ENCODE assay signal across 25 cellular contexts in genomic region chr1:39452081-39452480, GRCh38. TPM values are rescaled to one million over a fixed set of nuclear protein-coding genes. Genes with fewer than 3 reads are reported as not detected.
DNase-seq lines count a peak whose midpoint lies in the region; ATAC-seq and TF ChIP-seq lines count a peak whose summit lies in the region.
"Had no signal": no experiment of that assay in that cellular context is flagged by ENCODE, and none has a peak within 500 bp of the region (broad histone marks: within the 10 kb centered on the region; RNA-seq: fewer than 3 reads in every experiment).

No MANE protein-coding gene starts in this region.

- TF ChIP-seq POLR2A in right lobe of liver (IDR thresholded peaks at IDR 0.05), result no peak

- no peaks in the 10 kb centered on the region for H3K79me2 ChIP-seq in PC-3 (ENCODE audit: low read length)

- H3K27me3 ChIP-seq in left ventricle myocardium inferior (ENCODE audit: low read depth) (no peaks in the 10 kb centered on the region), PC-3 (ENCODE audit: low read length) (no peaks in the 10 kb centered on the region), right lobe of liver (no peaks in the 10 kb centered on the region)
- H3K27me3 ChIP-seq: BLaER1 treated with 17β-estradiol and CSF1 and Interleukin-3, amounts not matched to agents 10 nM and 100 nM; thyroid gland; vagina had no signal

- no peak overlapping the region for H3K9ac ChIP-seq in PC-3 (ENCODE audit: low read length)
- H3K9ac ChIP-seq: BLaER1 treated with 17β-estradiol and CSF1 and Interleukin-3, amounts not matched to agents 10 nM and 100 nM had no signal

- no TSS peak for BruUV-seq in PC-3 (replicated peaks; lab: Mats Ljungman, UMichigan)

- intact Hi-C loops in left ventricle myocardium inferior (cut with micrococcal nuclease), result no loop called here
- intact Hi-C loops in left cardiac atrium (cut with DNase I), result no loop called here
- intact Hi-C loops in PC-3 (cut with micrococcal nuclease), result no loop called here
- intact Hi-C loops in right lobe of liver (cut with DNase I), result no loop called here

- POLR2A ChIA-PET in PC-3 (lab: Charles Lee; ENCODE audit: unreplicated experiment), result no interaction called here

- H3K27ac ChIP-seq in left ventricle myocardium inferior (replicated peaks), result peak overlapping the region; percentile 22
- peak overlapping the region; percentile 69 for H3K27ac ChIP-seq in PC-3 (ENCODE audit: low read length)
- H3K27ac ChIP-seq in right lobe of liver, result peak overlapping the region in 2 of 3 donors; percentile 24 to 56
- peak overlapping the region; percentile 37 for H3K27ac ChIP-seq in temporal lobe (ENCODE audit: low read depth, low read length)
- H3K27ac ChIP-seq: BLaER1 treated with 17β-estradiol and CSF1 and Interleukin-3, amounts not matched to agents 10 nM and 100 nM; PC-9; vagina had no signal

- H4K20me1 ChIP-seq in PC-3 (ENCODE audit: low read length), result no peaks in the 10 kb centered on the region

- no peak for TF ChIP-seq CTCF in left ventricle myocardium inferior (IDR thresholded peaks at IDR 0.05; ENCODE audit: borderline replicate concordance)
- TF ChIP-seq CTCF in PC-3 (conservative IDR thresholded peaks at IDR 0.05; ENCODE audit: low read depth, low read length), result no peak
- no peak for TF ChIP-seq CTCF in right lobe of liver (IDR thresholded peaks at IDR 0.05)
- TF ChIP-seq CTCF in GM13976 (IDR thresholded peaks at IDR 0.05; ENCODE audit: borderline replicate concordance, control extremely low read depth, extremely low read depth, insufficient read depth, missing control alignments), result no peak

- CTCF ChIA-PET in PC-3 (lab: Charles Lee), result no interaction called here

- in situ Hi-C loops in GM13976 (cut with MboI; ENCODE audit: low sequenced_read_pairs, unreplicated experiment), result no loop called here

- H3K4me2 ChIP-seq in PC-3 (ENCODE audit: low read length), result no peak overlapping the region
- H3K4me2 ChIP-seq: BLaER1 treated with 17β-estradiol and CSF1 and Interleukin-3, amounts not matched to agents 10 nM and 100 nM; PC-9 had no signal

- no peaks in the 10 kb centered on the region for H3K9me2 ChIP-seq in PC-3 (replicated peaks; ENCODE audit: low read length)

- DNase-seq in left ventricle myocardium inferior, result no peak
- DNase-seq in left cardiac atrium, result no peak
- DNase-seq in PC-3, result no peak
- no peak for DNase-seq in right lobe of liver
- DNase-seq in GM13976 (ENCODE audit: low spot score), result no peak
- DNase-seq: activated CD4-positive, CD25-positive, alpha-beta regulatory T cell treated with anti-CD3 and anti-CD28 coated beads, Interleukin-2, amount 50 U/mL, for 72 hours; DMS153; foreskin melanocyte; kidney; NCI-H1436 treated with DMSO at 0.1 percent for 48 hours; NCI-H345; NCI-H69; PC-9; stimulated activated naive CD4-positive, alpha-beta T cell treated with Interleukin-2 at 50 U/mL for 16 hours; thyroid gland had no signal

- H3K4me3 ChIP-seq in left ventricle myocardium inferior (no peak overlapping the region), PC-3 (ENCODE audit: low read length) (no peak overlapping the region), right lobe of liver (no peak overlapping the region)
- H3K4me3 ChIP-seq: BLaER1 treated with 17β-estradiol and CSF1 and Interleukin-3, amounts not matched to agents 10 nM and 100 nM; PC-9; skin epidermis; thyroid gland; vagina had no signal

- ATAC-seq in left cardiac atrium (no peak), PC-3 (no peak), right lobe of liver (no peak), GM18498 (IDR thresholded peaks at IDR 0.05; ENCODE audit: unreplicated experiment) (no peak)
- ATAC-seq: HCT116, SK-N-SH treated with all-trans-retinoic acid at 6 μM for 48 hours had no signal

- no peak overlapping the region for H2AFZ ChIP-seq in PC-3 (ENCODE audit: low read length)
- H2AFZ ChIP-seq: PC-9 had no signal

- H3K36me3 ChIP-seq in left ventricle myocardium inferior, result peaks cover 96% of the 10 kb centered on the region
- H3K36me3 ChIP-seq in PC-3 (ENCODE audit: low read depth, low read length), result peaks cover 68% of the 10 kb centered on the region
- H3K36me3 ChIP-seq in right lobe of liver, result peaks cover 20 to 84% (median 45%) of the 10 kb centered on the region in 4 donors

- 84% methylated on average over 7 of the region's 7 CpGs for WGBS in right lobe of liver (ENCODE audit: insufficient coverage, low coverage, low lambda C conversion rate, missing lambda C conversion rate)

- H3K4me1 ChIP-seq in left ventricle myocardium inferior (peaks cover 21% of the 10 kb centered on the region), PC-3 (ENCODE audit: insufficient read depth, low read length) (peaks cover 12% of the 10 kb centered on the region), right lobe of liver (peaks cover 0 to 28% (median 6%) of the 10 kb centered on the region in 4 donors)
- H3K4me1 ChIP-seq: thyroid gland, vagina had no signal

- H3K9me3 ChIP-seq in left ventricle myocardium inferior (replicated peaks) (no peaks in the 10 kb centered on the region), PC-3 (ENCODE audit: low read length) (no peaks in the 10 kb centered on the region), right lobe of liver (no peaks in the 10 kb centered on the region)
- H3K9me3 ChIP-seq: BLaER1 treated with 17β-estradiol and CSF1 and Interleukin-3, amounts not matched to agents 10 nM and 100 nM; thyroid gland; vagina had no signal

- no peaks in the 10 kb centered on the region for H3F3A ChIP-seq in PC-3 (ENCODE audit: low read length, unreplicated experiment)

RNA-seq across cellular contexts. Expression of gene BMP8A, which starts 39.4 kb away (rescaled TPM):
- total RNA-seq in left ventricle myocardium inferior (0.16 TPM), left cardiac atrium (1 to 10 TPM; 1.3 to 2.9 TPM), PC-3 (2014; rRNA removed) (0.11 TPM in 1 of 2 replicates, not detected in the other), right lobe of liver (under 1 TPM in 2 of 6 experiments, not detected in 4; 0.18 to 0.80 TPM), temporal lobe (0.25 TPM)
- total RNA-seq: activated CD4-positive, alpha-beta memory T cell treated with anti-CD3 and anti-CD28 coated beads, Interleukin-2, amount 10 ng/mL, durations not matched to agents 7 days and 5 days; LHCN-M2; T-helper 2 cell treated with Interferon-gamma antibody and Interleukin-4, amounts not matched to agents 100 ng/mL and 5 ng/mL, for 36 hours had no signal
